In genomic region chr1:16206547-16207317, GRCh38 we compare ENCODE assay signal across 1 cellular context.
TF ChIP-seq lines count a peak whose summit lies in the region.

No MANE protein-coding gene starts in this region.

TF ChIP-seq in HepG2, 621 proteins besides CTCF, POLR2A, EP300 and RAD21 (continues in another document):
- no peak for TF ChIP-seq ZUFSP (CRISPR knock-in tag; IDR thresholded peaks at IDR 0.05; ENCODE audit: borderline replicate concordance)
- TF ChIP-seq XBP1 (CRISPR knock-in tag; IDR thresholded peaks at IDR 0.05): no peak
- TF ChIP-seq ZNF761 (CRISPR knock-in tag; conservative IDR thresholded peaks at IDR 0.05): no peak
- TF ChIP-seq ZBTB37 (CRISPR knock-in tag; IDR thresholded peaks at IDR 0.05): no peak
- no peak for TF ChIP-seq ZNF782 (CRISPR knock-in tag; IDR thresholded peaks at IDR 0.05; ENCODE audit: borderline replicate concordance)
- TF ChIP-seq MTF1 (CRISPR knock-in tag; IDR thresholded peaks at IDR 0.05): no peak
- TF ChIP-seq HIC2 (CRISPR knock-in tag; IDR thresholded peaks at IDR 0.05; ENCODE audit: low read depth): no peak
- TF ChIP-seq FOXJ3 (CRISPR knock-in tag; IDR thresholded peaks at IDR 0.05; ENCODE audit: borderline replicate concordance): no peak
- no peak for TF ChIP-seq JDP2 (CRISPR knock-in tag; IDR thresholded peaks at IDR 0.05; ENCODE audit: borderline replicate concordance)
- no peak for TF ChIP-seq MIXL1 (CRISPR knock-in tag; IDR thresholded peaks at IDR 0.05)
- no peak for TF ChIP-seq SOX5 (CRISPR knock-in tag; IDR thresholded peaks at IDR 0.05; ENCODE audit: borderline replicate concordance)
- TF ChIP-seq ARID2 (CRISPR knock-in tag; IDR thresholded peaks at IDR 0.05; ENCODE audit: borderline replicate concordance): no peak
- TF ChIP-seq NFIC (IDR thresholded peaks at IDR 0.05; ENCODE audit: low read length): no peak
- no peak for TF ChIP-seq ZNF576 (CRISPR knock-in tag; IDR thresholded peaks at IDR 0.05)
- TF ChIP-seq ZNF235 (CRISPR knock-in tag; IDR thresholded peaks at IDR 0.05; ENCODE audit: borderline replicate concordance): no peak
- no peak for TF ChIP-seq RARA (CRISPR knock-in tag; IDR thresholded peaks at IDR 0.05)
- TF ChIP-seq ZNF34 (CRISPR knock-in tag; IDR thresholded peaks at IDR 0.05; ENCODE audit: borderline replicate concordance): no peak
- TF ChIP-seq ZNF280D (CRISPR knock-in tag; IDR thresholded peaks at IDR 0.05): no peak
- no peak for TF ChIP-seq SETDB1 (CRISPR knock-in tag; IDR thresholded peaks at IDR 0.05; ENCODE audit: borderline replicate concordance)
- no peak for TF ChIP-seq ZNF615 (CRISPR knock-in tag; IDR thresholded peaks at IDR 0.05; ENCODE audit: borderline replicate concordance)
- TF ChIP-seq ETV6 (CRISPR knock-in tag; conservative IDR thresholded peaks at IDR 0.05): no peak
- TF ChIP-seq ZNF510 (CRISPR knock-in tag; IDR thresholded peaks at IDR 0.05; ENCODE audit: low read depth): peak; percentile 24; the same call in 1 of the 2 replicates
- no peak for TF ChIP-seq ZNF446 (CRISPR knock-in tag; IDR thresholded peaks at IDR 0.05)
- TF ChIP-seq E2F2 (CRISPR knock-in tag; IDR thresholded peaks at IDR 0.05; ENCODE audit: borderline replicate concordance): no peak
- no peak for TF ChIP-seq ZNF251 (CRISPR knock-in tag; IDR thresholded peaks at IDR 0.05)
- peak; percentile 67; the same call in 1 of the 2 replicates for TF ChIP-seq KDM1A (CRISPR knock-in tag; IDR thresholded peaks at IDR 0.05)
- no peak for TF ChIP-seq ZNF224 (CRISPR knock-in tag; IDR thresholded peaks at IDR 0.05)
- TF ChIP-seq PPARG (CRISPR knock-in tag; conservative IDR thresholded peaks at IDR 0.05): no peak
- TF ChIP-seq NCOA2 (CRISPR knock-in tag; IDR thresholded peaks at IDR 0.05): no peak
- no peak for TF ChIP-seq ZNF75D (CRISPR knock-in tag; IDR thresholded peaks at IDR 0.05; ENCODE audit: borderline replicate concordance)
- TF ChIP-seq KDM3A (CRISPR knock-in tag; IDR thresholded peaks at IDR 0.05; ENCODE audit: low read depth): no peak
- TF ChIP-seq PATZ1 (CRISPR knock-in tag; IDR thresholded peaks at IDR 0.05): peak; percentile 35; the same call in 1 of the 2 replicates
- no peak for TF ChIP-seq MAF1 (CRISPR knock-in tag; IDR thresholded peaks at IDR 0.05; ENCODE audit: borderline replicate concordance)
- TF ChIP-seq IRX3 (CRISPR knock-in tag; IDR thresholded peaks at IDR 0.05; ENCODE audit: borderline replicate concordance, low read depth): no peak
- peak; percentile 70; the same call in 1 of the 2 replicates for TF ChIP-seq ZSCAN31 (CRISPR knock-in tag; IDR thresholded peaks at IDR 0.05; ENCODE audit: low read depth)
- TF ChIP-seq CREM (IDR thresholded peaks at IDR 0.05): no peak; the same call in 1 of the 2 replicates
- no peak for TF ChIP-seq CREM (CRISPR knock-in tag; IDR thresholded peaks at IDR 0.05)
- no peak for TF ChIP-seq POLR2AphosphoS2 (IDR thresholded peaks at IDR 0.05; ENCODE audit: low read depth, low read length)
- no peak for TF ChIP-seq TRIM22 (IDR thresholded peaks at IDR 0.05)
- no peak for TF ChIP-seq ZNF570 (CRISPR knock-in tag; IDR thresholded peaks at IDR 0.05; ENCODE audit: borderline replicate concordance)
- no peak for TF ChIP-seq GTF3A (CRISPR knock-in tag; conservative IDR thresholded peaks at IDR 0.05)
- no peak for TF ChIP-seq ZNF350 (CRISPR knock-in tag; IDR thresholded peaks at IDR 0.05; ENCODE audit: borderline replicate concordance, low read depth)
- no peak for TF ChIP-seq SIX1 (CRISPR knock-in tag; IDR thresholded peaks at IDR 0.05; ENCODE audit: borderline replicate concordance)
- no peak for TF ChIP-seq RERE (CRISPR knock-in tag; IDR thresholded peaks at IDR 0.05; ENCODE audit: low read depth)
- no peak for TF ChIP-seq JUNB (CRISPR knock-in tag; IDR thresholded peaks at IDR 0.05; ENCODE audit: borderline replicate concordance)
